ENCODE assay signal across 20 cellular contexts in the genomic region with DNA sequence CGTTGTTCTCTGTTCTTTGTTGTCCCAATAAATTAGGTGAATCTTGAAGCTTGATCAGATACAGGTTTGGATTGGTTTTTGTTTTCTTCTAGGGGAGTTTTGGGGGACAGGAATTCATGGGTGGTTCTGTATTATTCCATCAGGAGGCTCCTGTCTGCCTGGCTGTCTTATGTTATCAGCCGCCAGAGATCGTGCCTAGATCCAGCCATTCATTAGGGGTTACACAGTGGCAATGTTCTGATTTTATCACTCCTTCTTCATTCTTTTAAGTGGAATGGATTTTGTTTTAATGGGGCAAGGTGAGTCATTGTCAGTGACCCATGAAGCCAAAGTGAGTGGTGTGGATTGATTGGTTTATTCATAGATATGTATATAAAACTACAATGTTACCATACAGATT.
A peak's percentile ranks its signal among the peaks of the same experiment; 100 is the strongest.
DNase-seq lines count a peak whose midpoint lies in the region; ATAC-seq and TF ChIP-seq lines count a peak whose summit lies in the region.
"Had no signal": no experiment of that assay in that cellular context is flagged by ENCODE, and none has a peak within 500 bp of the region (broad histone marks: within the 10 kb centered on the region; RNA-seq: fewer than 3 reads in every experiment).

No MANE protein-coding gene starts in this region.

- no peak overlapping the region for H3K56ac ChIP-seq in mesendoderm (ENCODE audit: low read length)

- TF ChIP-seq POLR2A in testis (IDR thresholded peaks at IDR 0.05): no peak

- H2BK120ac ChIP-seq in mesendoderm (ENCODE audit: low read depth, low read length): no peak overlapping the region

- no peak overlapping the region for H3K27ac Mint-ChIP-seq in activated T-cell treated with anti-CD3 and anti-CD28 coated beads, Interleukin-2, amount 50 U/mL, for 24 hours
- no peak overlapping the region for H3K27ac Mint-ChIP-seq in activated naive CD8-positive, alpha-beta T cell treated with anti-CD3 and anti-CD28 coated beads for 36 hours
- H3K27ac Mint-ChIP-seq: B cell; CD4-positive, CD25-positive, alpha-beta regulatory T cell; CD8-positive, alpha-beta T cell; GM23338; H9 had no signal

- H3K79me2 ChIP-seq in mesendoderm (ENCODE audit: control insufficient read depth, insufficient read depth, low read length): no peaks in the 10 kb centered on the region

- H3K9ac ChIP-seq in mesendoderm (ENCODE audit: low read length): no peak overlapping the region
- H3K9ac ChIP-seq: BLaER1 had no signal

- peaks cover 6% of the 10 kb centered on the region for H3K27me3 Mint-ChIP-seq in activated T-cell treated with anti-CD3 and anti-CD28 coated beads, Interleukin-2, amount 50 U/mL, for 24 hours
- H3K27me3 Mint-ChIP-seq in activated naive CD8-positive, alpha-beta T cell treated with anti-CD3 and anti-CD28 coated beads for 36 hours: no peaks in the 10 kb centered on the region
- H3K27me3 Mint-ChIP-seq: B cell; CD4-positive, CD25-positive, alpha-beta regulatory T cell had no signal

- no peaks in the 10 kb centered on the region for H3K9me3 Mint-ChIP-seq in activated T-cell treated with anti-CD3 and anti-CD28 coated beads, Interleukin-2, amount 50 U/mL, for 24 hours
- no peaks in the 10 kb centered on the region for H3K9me3 Mint-ChIP-seq in activated naive CD8-positive, alpha-beta T cell treated with anti-CD3 and anti-CD28 coated beads for 36 hours
- H3K9me3 Mint-ChIP-seq: CD4-positive, CD25-positive, alpha-beta regulatory T cell; CD8-positive, alpha-beta T cell; GM23338; H9 had no signal

- no peak overlapping the region for H3K18ac ChIP-seq in mesendoderm (ENCODE audit: low read length)

- H3K4me3 ChIP-seq in HEK293 (ENCODE audit: low read depth, low read length) (no peak overlapping the region), mesendoderm (ENCODE audit: low read length) (no peak overlapping the region), testis (no peak overlapping the region)
- H3K4me3 ChIP-seq: BLaER1, GM12878, GM23338 had no signal

- H3K4me1 ChIP-seq in HEK293 (ENCODE audit: control insufficient read depth, insufficient read depth, low read length) (peaks cover 4% of the 10 kb centered on the region; the same call in 1 of the 2 replicates), mesendoderm (ENCODE audit: control insufficient read depth, low read depth, low read length) (no peaks in the 10 kb centered on the region), testis (no peaks in the 10 kb centered on the region)
- H3K4me1 ChIP-seq: BLaER1, Caco-2 had no signal

- H2AK5ac ChIP-seq in mesendoderm (ENCODE audit: low read length): no peak overlapping the region

- H3K23ac ChIP-seq in mesendoderm (ENCODE audit: low read length): no peak overlapping the region

- H4K8ac ChIP-seq in mesendoderm (ENCODE audit: low read depth, low read length): no peak overlapping the region

- H3K79me1 ChIP-seq in mesendoderm (ENCODE audit: low read length): no peaks in the 10 kb centered on the region

- no peaks in the 10 kb centered on the region for H3K36me3 Mint-ChIP-seq in activated T-cell treated with anti-CD3 and anti-CD28 coated beads, Interleukin-2, amount 50 U/mL, for 24 hours (ENCODE audit: low read depth)
- no peaks in the 10 kb centered on the region for H3K36me3 Mint-ChIP-seq in activated naive CD8-positive, alpha-beta T cell treated with anti-CD3 and anti-CD28 coated beads for 36 hours
- H3K36me3 Mint-ChIP-seq: CD4-positive, CD25-positive, alpha-beta regulatory T cell; CD8-positive, alpha-beta T cell had no signal

- H3K4me1 Mint-ChIP-seq in activated T-cell treated with anti-CD3 and anti-CD28 coated beads, Interleukin-2, amount 50 U/mL, for 24 hours (ENCODE audit: low read depth): no peaks in the 10 kb centered on the region
- no peaks in the 10 kb centered on the region for H3K4me1 Mint-ChIP-seq in activated naive CD8-positive, alpha-beta T cell treated with anti-CD3 and anti-CD28 coated beads for 36 hours
- H3K4me1 Mint-ChIP-seq: B cell; CD4-positive, CD25-positive, alpha-beta regulatory T cell; GM23338; H9 had no signal

- no peak for TF ChIP-seq CTCF in HEK293 (tag by site-specific recombination; IDR thresholded peaks at IDR 0.05)
- no peak for TF ChIP-seq CTCF in testis (IDR thresholded peaks at IDR 0.05)

- no peak overlapping the region for H3K4me3 Mint-ChIP-seq in activated T-cell treated with anti-CD3 and anti-CD28 coated beads, Interleukin-2, amount 50 U/mL, for 24 hours
- H3K4me3 Mint-ChIP-seq in activated naive CD8-positive, alpha-beta T cell treated with anti-CD3 and anti-CD28 coated beads for 36 hours: no peak overlapping the region
- H3K4me3 Mint-ChIP-seq: B cell; CD4-positive, CD25-positive, alpha-beta regulatory T cell; CD8-positive, alpha-beta T cell; GM23338; H9 had no signal

- no CpG with 5 or more reads among the region's 3 CpGs for WGBS in mesendoderm (ENCODE audit: extremely low coverage, insufficient coverage, low lambda C conversion rate)
- 66 to 73% methylated on average over 3 of the region's 3 CpGs for WGBS in testis, 2 donors

- H3K9me3 ChIP-seq in HEK293 (ENCODE audit: control insufficient read depth, insufficient read depth, low read depth, low read length) (no peaks in the 10 kb centered on the region; the same call in 1 of the 2 replicates), testis (no peaks in the 10 kb centered on the region)
- H3K9me3 ChIP-seq: BLaER1, Caco-2 had no signal

- no peak overlapping the region for H2BK5ac ChIP-seq in mesendoderm (ENCODE audit: low read length)

- no peak overlapping the region for H2BK15ac ChIP-seq in mesendoderm (replicated peaks; ENCODE audit: low read depth)

- no peaks in the 10 kb centered on the region for H3K36me3 ChIP-seq in HEK293 (ENCODE audit: control insufficient read depth in 2 of 2, insufficient read depth in 1 of 2, low read length in 2 of 2)
- H3K36me3 ChIP-seq in mesendoderm (ENCODE audit: control insufficient read depth, insufficient read depth, low read length): no peaks in the 10 kb centered on the region
- no peaks in the 10 kb centered on the region for H3K36me3 ChIP-seq in testis (ENCODE audit: low read depth, missing control alignments)
- H3K36me3 ChIP-seq: BLaER1 had no signal

- no peak overlapping the region for H4K5ac ChIP-seq in mesendoderm (ENCODE audit: low read length)

- DNase-seq in mesendoderm (peak; percentile 47), testis (no peak), glomerular visceral epithelial cell (ENCODE audit: extremely low spot score) (no peak)
- no peak for DNase-seq in activated T-cell treated with anti-CD3 and anti-CD28 coated beads, Interleukin-2, amount 50 U/mL, for 24 hours
- no peak for DNase-seq in activated naive CD8-positive, alpha-beta T cell treated with anti-CD3 and anti-CD28 coated beads for 36 hours
- DNase-seq: Caco-2; CD4-positive, CD25-positive, alpha-beta regulatory T cell; CD8-positive, alpha-beta T cell; DMS153; DND-41; EL; GDM1; H9 had no signal

- ATAC-seq in SK-N-SH treated with all-trans-retinoic acid at 6 μM for 48 hours: no peak
- ATAC-seq: CD8-positive, alpha-beta T cell; GM12878; GM23338 had no signal

- POLR2A ChIA-PET in HEK293 (lab: Yijun Ruan, JAX): no interaction called here

- no peak overlapping the region for H3K4me2 ChIP-seq in mesendoderm (ENCODE audit: low read length)
- H3K4me2 ChIP-seq: BLaER1, GM23338 had no signal

- CTCF ChIA-PET in HEK293 (lab: Yijun Ruan, JAX): no interaction called here

- intact Hi-C loops in testis (cut with DNase I; ENCODE audit: low total_unique reads): no loop called here

- H3K27ac ChIP-seq in HEK293 (ENCODE audit: extremely low read depth, low read depth, low read length): no peak overlapping the region
- no peak overlapping the region for H3K27ac ChIP-seq in mesendoderm (ENCODE audit: low read depth, low read length)
- no peak overlapping the region for H3K27ac ChIP-seq in testis
- H3K27ac ChIP-seq: BLaER1, C4-2B had no signal

- no peaks in the 10 kb centered on the region for H3K27me3 ChIP-seq in mesendoderm (ENCODE audit: insufficient read depth, low read length, poor library complexity)
- H3K27me3 ChIP-seq in testis: no peaks in the 10 kb centered on the region
- H3K27me3 ChIP-seq: BLaER1 had no signal

- H3K4ac ChIP-seq in mesendoderm (ENCODE audit: low read depth, low read length): no peak overlapping the region

TF ChIP-seq in HEK293, 187 proteins besides CTCF, POLR2A, EP300 and RAD21 (continues in another document):
- TF ChIP-seq ZNF133 (tag by site-specific recombination; IDR thresholded peaks at IDR 0.05): no peak
- 0 out of 2 replicates have a peak, but pooled peaks have one; percentile 21 for TF ChIP-seq GFI1B (tag by site-specific recombination; IDR thresholded peaks at IDR 0.05)
- TF ChIP-seq GLIS1 (tag by site-specific recombination; IDR thresholded peaks at IDR 0.05): no peak
- TF ChIP-seq SP3 (tag by site-specific recombination; IDR thresholded peaks at IDR 0.05): 0 out of 2 replicates have a peak, but pooled peaks have one; percentile 16
- peak; percentile 51 for TF ChIP-seq SP7 (tag by site-specific recombination; IDR thresholded peaks at IDR 0.05)

TF ChIP-seq in SK-N-SH treated with all-trans-retinoic acid at 6 μM for 48 hours, 23 proteins besides CTCF, POLR2A, EP300 and RAD21:
- TF ChIP-seq CSRNP3 (CRISPR knock-in tag; IDR thresholded peaks at IDR 0.05): no peak
- peak; percentile 8; the same call in 1 of the 2 replicates for TF ChIP-seq ISL1 (CRISPR knock-in tag; IDR thresholded peaks at IDR 0.05)
- no peak for TF ChIP-seq ZC3H10 (CRISPR knock-in tag; IDR thresholded peaks at IDR 0.05)
- no peak for TF ChIP-seq ARNTL (CRISPR knock-in tag; IDR thresholded peaks at IDR 0.05; ENCODE audit: borderline replicate concordance, low read depth)
- TF ChIP-seq TOX (CRISPR knock-in tag; IDR thresholded peaks at IDR 0.05; ENCODE audit: borderline replicate concordance): no peak
- TF ChIP-seq RARB (CRISPR knock-in tag; IDR thresholded peaks at IDR 0.05): no peak
